Comparison of ENCODE assay signal across 22 cellular contexts in the genomic region with DNA sequence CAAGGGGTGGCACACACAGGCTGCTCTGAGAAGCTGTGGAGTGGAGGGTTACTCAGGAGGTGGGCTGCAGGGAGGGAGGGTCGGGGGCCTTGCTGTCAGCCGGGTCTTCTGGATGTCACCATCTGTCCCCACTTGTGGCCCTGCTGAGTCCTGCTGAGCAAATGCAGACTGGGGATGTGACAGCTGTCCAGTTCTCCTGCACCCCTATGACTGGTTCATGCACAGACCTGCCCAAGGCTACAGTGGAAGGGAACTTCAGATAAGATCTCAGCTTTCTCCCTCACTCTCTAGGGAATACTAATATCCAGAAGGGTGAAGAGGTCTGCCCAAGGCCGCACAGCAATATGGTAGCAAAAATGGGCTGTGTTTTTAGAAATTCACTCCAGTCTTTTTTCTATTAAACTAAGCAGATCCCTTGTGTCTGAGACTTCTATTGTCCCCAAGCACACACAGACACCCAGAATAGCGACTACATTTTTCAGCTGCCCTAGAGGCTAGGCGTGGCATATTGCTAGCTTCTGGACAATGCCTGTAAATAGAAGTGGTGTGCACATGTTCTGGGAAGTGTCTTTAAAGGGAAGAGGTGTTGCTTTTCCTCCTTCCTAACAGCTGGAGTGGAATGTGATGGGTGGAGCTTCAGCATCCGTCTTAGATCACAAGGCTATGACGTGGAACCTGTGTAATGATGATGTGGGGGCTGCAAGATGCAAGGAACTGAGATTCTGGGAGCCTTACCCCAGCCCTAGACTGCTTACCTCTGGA.
A peak's percentile ranks its signal among the peaks of the same experiment; 100 is the strongest.
DNase-seq lines count a peak whose midpoint lies in the region; ATAC-seq and TF ChIP-seq lines count a peak whose summit lies in the region.
"Had no signal": no experiment of that assay in that cellular context is flagged by ENCODE, and none has a peak within 500 bp of the region (broad histone marks: within the 10 kb centered on the region; RNA-seq: fewer than 3 reads in every experiment).

No MANE protein-coding gene starts in this region.

- H3K27me3 Mint-ChIP-seq in nephron (ENCODE audit: low read depth): peaks cover 3% of the 10 kb centered on the region
- H3K27me3 Mint-ChIP-seq: activated naive CD8-positive, alpha-beta T cell treated with anti-CD3 and anti-CD28 coated beads, Interleukin-2, amount 50 U/mL, for 24 hours; CD4-positive, alpha-beta T cell had no signal

- H3K4me3 Mint-ChIP-seq in nephron: peak overlapping the region in 1 of 3 experiments; percentile 62
- H3K4me3 Mint-ChIP-seq: activated CD4-positive, alpha-beta memory T cell treated with anti-CD3 and anti-CD28 coated beads, Interleukin-2, amount 10 ng/mL, durations not matched to agents 7 days and 5 days; activated naive CD8-positive, alpha-beta T cell treated with anti-CD3 and anti-CD28 coated beads, Interleukin-2, amount 50 U/mL, for 24 hours; CD4-positive, alpha-beta T cell; WTC11 had no signal

- no peaks in the 10 kb centered on the region for H3K9me3 Mint-ChIP-seq in nephron
- H3K9me3 Mint-ChIP-seq: activated CD4-positive, alpha-beta memory T cell treated with anti-CD3 and anti-CD28 coated beads, Interleukin-2, amount 10 ng/mL, durations not matched to agents 7 days and 5 days; activated naive CD8-positive, alpha-beta T cell treated with anti-CD3 and anti-CD28 coated beads, Interleukin-2, amount 50 U/mL, for 24 hours; CD4-positive, alpha-beta T cell had no signal

- ATAC-seq in HG02981 (IDR thresholded peaks at IDR 0.05; ENCODE audit: unreplicated experiment) (no peak), HG03159 (IDR thresholded peaks at IDR 0.05; ENCODE audit: unreplicated experiment) (no peak)
- ATAC-seq: activated naive CD8-positive, alpha-beta T cell treated with anti-CD3 and anti-CD28 coated beads, Interleukin-2, amount 50 U/mL, for 24 hours; body of pancreas; left lobe of liver; WTC11 had no signal

- DNase-seq in DMS 273 treated with DMSO at 0.1 percent for 48 hours (lab: John Stamatoyannopoulos, UW) (peak; percentile 58), NCI-H1694 (lab: John Stamatoyannopoulos, UW) (peak; percentile 24), choroid plexus epithelial cell (ENCODE audit: low read depth) (peak; percentile 10)
- no peak for DNase-seq in activated CD4-positive, alpha-beta T cell treated with anti-CD3 and anti-CD28 coated beads, Interleukin-2, amount 50 U/mL, for 1 hour
- DNase-seq: activated CD4-positive, alpha-beta memory T cell treated with anti-CD3 and anti-CD28 coated beads, Interleukin-2, amount 10 ng/mL, durations not matched to agents 7 days and 5 days; activated effector memory CD4-positive, alpha-beta T cell treated with Interleukin-2 at 50 U/mL for 16 hours; activated naive CD8-positive, alpha-beta T cell treated with anti-CD3 and anti-CD28 coated beads, Interleukin-2, amount 50 U/mL, for 24 hours; body of pancreas; CD4-positive, alpha-beta T cell; colonic mucosa; GDM1; HCEC 1CT; midbrain; NCI-H1436 treated with DMSO at 0.1 percent for 48 hours; T-helper 9 cell; uterus had no signal

- no peak for TF ChIP-seq CTCF in choroid plexus epithelial cell (conservative IDR thresholded peaks at IDR 0.05; ENCODE audit: low read depth, low read length)
- no peak for TF ChIP-seq CTCF in nephron (IDR thresholded peaks at IDR 0.05; ENCODE audit: unreplicated experiment in 3 of 3)

- no peaks in the 10 kb centered on the region for H3K36me3 Mint-ChIP-seq in nephron (ENCODE audit: low read depth)
- H3K36me3 Mint-ChIP-seq: WTC11 had no signal

- H3K27ac Mint-ChIP-seq in nephron: peak overlapping the region; percentile 34 to 62 (median 57)
- H3K27ac Mint-ChIP-seq: activated CD4-positive, alpha-beta memory T cell treated with anti-CD3 and anti-CD28 coated beads, Interleukin-2, amount 10 ng/mL, durations not matched to agents 7 days and 5 days; activated naive CD8-positive, alpha-beta T cell treated with anti-CD3 and anti-CD28 coated beads, Interleukin-2, amount 50 U/mL, for 24 hours; CD4-positive, alpha-beta T cell; progenitor cell of endocrine pancreas; WTC11 had no signal

- H3K4me3 ChIP-seq in choroid plexus epithelial cell (ENCODE audit: low read depth, low read length): no peak overlapping the region
- H3K4me3 ChIP-seq: body of pancreas, colonic mucosa, uterus had no signal

- peaks cover 23% of the 10 kb centered on the region for H3K4me1 Mint-ChIP-seq in nephron
- H3K4me1 Mint-ChIP-seq: activated naive CD8-positive, alpha-beta T cell treated with anti-CD3 and anti-CD28 coated beads, Interleukin-2, amount 50 U/mL, for 24 hours had no signal
